ENCODE assay signal across 1 cellular context in the genomic region with DNA sequence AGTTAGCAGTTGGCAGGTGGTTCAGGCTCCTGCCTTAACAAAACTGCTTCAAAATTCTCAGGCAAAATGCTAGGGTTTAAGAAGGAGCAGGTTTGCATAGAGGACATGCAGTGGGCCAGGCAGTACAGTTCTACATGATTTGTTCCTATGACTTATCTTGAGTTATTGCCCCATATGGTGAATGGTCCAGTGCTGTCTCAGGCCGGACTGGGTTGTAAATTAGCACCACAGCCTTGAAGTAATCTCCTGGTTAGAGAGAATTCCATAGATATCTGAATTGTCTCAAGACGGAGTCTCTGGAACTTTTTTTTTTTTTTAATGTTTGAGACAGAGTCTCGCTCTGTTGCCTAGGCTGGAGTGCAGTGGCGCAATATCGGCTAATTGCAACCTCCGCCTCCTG.
TF ChIP-seq lines count a peak whose summit lies in the region.

No MANE protein-coding gene starts in this region.

TF ChIP-seq in WTC11, 78 proteins besides CTCF, POLR2A, EP300 and RAD21 (continued from another document):
- TF ChIP-seq, protein P1, sequence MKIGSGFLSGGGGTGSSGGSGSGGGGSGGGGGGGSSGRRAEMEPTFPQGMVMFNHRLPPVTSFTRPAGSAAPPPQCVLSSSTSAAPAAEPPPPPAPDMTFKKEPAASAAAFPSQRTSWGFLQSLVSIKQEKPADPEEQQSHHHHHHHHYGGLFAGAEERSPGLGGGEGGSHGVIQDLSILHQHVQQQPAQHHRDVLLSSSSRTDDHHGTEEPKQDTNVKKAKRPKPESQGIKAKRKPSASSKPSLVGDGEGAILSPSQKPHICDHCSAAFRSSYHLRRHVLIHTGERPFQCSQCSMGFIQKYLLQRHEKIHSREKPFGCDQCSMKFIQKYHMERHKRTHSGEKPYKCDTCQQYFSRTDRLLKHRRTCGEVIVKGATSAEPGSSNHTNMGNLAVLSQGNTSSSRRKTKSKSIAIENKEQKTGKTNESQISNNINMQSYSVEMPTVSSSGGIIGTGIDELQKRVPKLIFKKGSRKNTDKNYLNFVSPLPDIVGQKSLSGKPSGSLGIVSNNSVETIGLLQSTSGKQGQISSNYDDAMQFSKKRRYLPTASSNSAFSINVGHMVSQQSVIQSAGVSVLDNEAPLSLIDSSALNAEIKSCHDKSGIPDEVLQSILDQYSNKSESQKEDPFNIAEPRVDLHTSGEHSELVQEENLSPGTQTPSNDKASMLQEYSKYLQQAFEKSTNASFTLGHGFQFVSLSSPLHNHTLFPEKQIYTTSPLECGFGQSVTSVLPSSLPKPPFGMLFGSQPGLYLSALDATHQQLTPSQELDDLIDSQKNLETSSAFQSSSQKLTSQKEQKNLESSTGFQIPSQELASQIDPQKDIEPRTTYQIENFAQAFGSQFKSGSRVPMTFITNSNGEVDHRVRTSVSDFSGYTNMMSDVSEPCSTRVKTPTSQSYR (CRISPR knock-in tag; IDR thresholded peaks at IDR 0.05) = no peak
- TF ChIP-seq TEAD1 (CRISPR knock-in tag; IDR thresholded peaks at IDR 0.05) (no peak), NFE2L1 (CRISPR knock-in tag; IDR thresholded peaks at IDR 0.05) (no peak), TEAD4 (CRISPR knock-in tag; IDR thresholded peaks at IDR 0.05) (no peak), CREM (CRISPR knock-in tag; IDR thresholded peaks at IDR 0.05) (no peak)
